Comparison of ENCODE assay signal across 8 cellular contexts in the genomic region with DNA sequence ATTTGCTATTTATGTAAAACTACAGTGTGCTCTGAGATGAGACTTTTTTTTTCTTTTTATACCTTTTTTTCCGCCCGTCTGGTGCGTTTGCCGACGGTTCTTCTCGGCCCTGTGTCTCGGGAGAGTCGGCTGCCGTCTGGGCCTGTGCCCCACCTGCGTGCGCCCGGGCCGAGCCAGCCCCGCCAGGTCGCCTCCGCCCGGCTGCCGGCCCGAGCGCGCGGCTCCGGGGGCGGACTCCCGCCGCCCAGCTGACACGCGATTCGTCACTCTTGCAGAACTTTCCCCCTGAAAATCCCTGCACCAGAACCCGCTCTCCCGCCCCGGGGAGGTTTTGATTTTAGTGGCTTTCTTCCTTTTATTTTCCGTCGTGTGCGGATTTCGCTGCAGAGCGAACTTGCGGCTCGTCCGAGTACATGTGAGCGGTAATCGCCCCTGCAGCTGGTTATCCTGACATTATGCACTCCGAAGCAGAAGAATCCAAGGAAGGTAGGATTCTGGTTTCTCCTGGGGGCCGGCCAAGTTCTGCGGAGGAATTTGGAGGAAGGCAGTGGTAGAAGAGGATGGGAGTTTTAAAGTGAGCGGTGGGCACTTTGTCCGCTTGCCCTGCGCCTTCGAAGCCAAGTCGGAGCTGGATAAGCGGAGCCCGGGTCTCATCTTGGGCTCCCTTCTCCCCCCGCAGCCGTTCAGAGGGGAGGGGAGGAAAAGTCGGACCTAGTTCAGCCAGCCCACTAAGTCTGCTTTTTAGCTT. TPM values are rescaled to one million over a fixed set of nuclear protein-coding genes. Genes with fewer than 3 reads are reported as not detected.
DNase-seq lines count a peak whose midpoint lies in the region; ATAC-seq and TF ChIP-seq lines count a peak whose summit lies in the region.

TNFAIP8 (plus strand) TSS at position 384 of the 748 bp plus-strand sequence; CDS start at position 456, 72 bp downstream.

- DNase-seq in SK-N-MC (ENCODE audit: low read depth, low spot score) (no peak), adipocyte (ENCODE audit: low read depth) (peak; percentile 85), right atrium auricular region (ENCODE audit: low spot score) (no peak), psoas muscle (peak; percentile 39 to 68), aorta (peak; percentile 84 to 86), NCI-H2196 (lab: John Stamatoyannopoulos, UW; ENCODE audit: unreplicated experiment) (no peak)

- H3K27ac ChIP-seq in SK-N-MC = 0 out of 2 replicates have a peak within 1 kb of the TSS, but pooled peaks have one; percentile 33
- H3K27ac ChIP-seq in right atrium auricular region = peak within 1 kb of the TSS; percentile 46
- no peak within 1 kb of the TSS for H3K27ac ChIP-seq in psoas muscle
- H3K27ac ChIP-seq in aorta (ENCODE audit: low read depth in 1 of 2, low read length in 2 of 2) = peak within 1 kb of the TSS in 1 of 2 donors; percentile 22

- TF ChIP-seq CTCF in right atrium auricular region (IDR thresholded peaks at IDR 0.05) = no peak
- no peak for TF ChIP-seq CTCF in psoas muscle (IDR thresholded peaks at IDR 0.05)

- H3K9ac ChIP-seq in SK-N-MC (ENCODE audit: insufficient read length) (peak within 1 kb of the TSS; percentile 77), adipocyte (ENCODE audit: low read length) (peak within 1 kb of the TSS; percentile 90)

- H3K36me3 ChIP-seq in SK-N-MC (ENCODE audit: insufficient read depth, low read length) (no peaks in the 10 kb centered on the region), adipocyte (ENCODE audit: control insufficient read depth, insufficient read depth, low read length, severe bottlenecking) (no peaks in the 10 kb centered on the region), right atrium auricular region (no peaks in the 10 kb centered on the region), psoas muscle (ENCODE audit: insufficient read depth in 1 of 2, low read depth in 1 of 2) (no peaks in the 10 kb centered on the region), aorta (ENCODE audit: control insufficient read depth in 1 of 2, insufficient read depth in 2 of 2, low read length in 1 of 2) (no peaks in the 10 kb centered on the region)

- H3K4me1 ChIP-seq in adipocyte (ENCODE audit: control insufficient read depth, insufficient read depth, low read length) = peaks cover 33% of the 10 kb centered on the region
- peaks cover 0 to 8% of the 10 kb centered on the region in 2 donors for H3K4me1 ChIP-seq in right atrium auricular region
- H3K4me1 ChIP-seq in psoas muscle = no peaks in the 10 kb centered on the region
- H3K4me1 ChIP-seq in aorta (ENCODE audit: control insufficient read depth in 1 of 2, insufficient read depth in 2 of 2, low read length in 2 of 2) = peaks cover 0 to 5% of the 10 kb centered on the region in 2 donors

- peak; percentile 51 for ATAC-seq in GM18909 (IDR thresholded peaks at IDR 0.05; ENCODE audit: poor library complexity, unreplicated experiment)
- ATAC-seq in HG03025 (IDR thresholded peaks at IDR 0.05; ENCODE audit: low FRiP score, unreplicated experiment) = peak; percentile 36
- peak; percentile 47 to 86 (median 70) for ATAC-seq in psoas muscle
- peak; percentile 78 for ATAC-seq in aorta (ENCODE audit: low FRiP score)

- H3K4me3 ChIP-seq in SK-N-MC (peak within 1 kb of the TSS; percentile 88), adipocyte (ENCODE audit: low read length) (peak within 1 kb of the TSS; percentile 90), right atrium auricular region (peak within 1 kb of the TSS; percentile 47 to 57), psoas muscle (peak within 1 kb of the TSS; percentile 64), aorta (ENCODE audit: low read length in 2 of 2) (peak within 1 kb of the TSS; percentile 70 to 82)

- 0 to 2% (median 1%) methylated on average over 53 to 55 of the region's 55 CpGs for WGBS in psoas muscle, 3 donors
- 0 to 1% methylated on average over 54 to 55 of the region's 55 CpGs for WGBS in aorta, 2 donors

- H3K27me3 ChIP-seq in adipocyte (replicated peaks; ENCODE audit: control insufficient read depth, insufficient read depth, low read length) (no peaks in the 10 kb centered on the region), right atrium auricular region (no peaks in the 10 kb centered on the region), psoas muscle (ENCODE audit: insufficient read depth in 3 of 3, low read length in 2 of 3) (peaks cover 0 to 6% (median 0%) of the 10 kb centered on the region in 3 donors), aorta (ENCODE audit: control insufficient read depth in 1 of 2, insufficient read depth in 2 of 2, low read length in 1 of 2) (no peaks in the 10 kb centered on the region)

- intact Hi-C loops in psoas muscle (cut with DNase I) (no loop called here), aorta (cut with DNase I) (loop anchor here (5.0 kb wide), 2 partner anchors 41 to 56 kb away; no protein-coding TSS in a partner anchor)

- H3K9me3 ChIP-seq in SK-N-MC (ENCODE audit: low read depth, low read length) = no peaks in the 10 kb centered on the region
- no peaks in the 10 kb centered on the region for H3K9me3 ChIP-seq in adipocyte (ENCODE audit: control insufficient read depth, low read length)
- no peaks in the 10 kb centered on the region for H3K9me3 ChIP-seq in right atrium auricular region
- H3K9me3 ChIP-seq in psoas muscle = no peaks in the 10 kb centered on the region
- H3K9me3 ChIP-seq in aorta (ENCODE audit: control insufficient read depth, low read length) = no peaks in the 10 kb centered on the region

RNA-seq across cellular contexts. Expression of gene TNFAIP8, which starts in this region (rescaled TPM):
- total RNA-seq in right atrium auricular region (1 to 10 TPM; 5.6 to 8.9 TPM), psoas muscle (1 to 10 TPM in 3 of 4 donors, under 1 TPM in 1; 0.73 to 2.5 (median 2.1) TPM), aorta (10 to 100 TPM; 17.8 to 26.9 TPM)
- polyA plus RNA-seq in psoas muscle (1 to 10 TPM; 1.2 to 1.6 (median 1.5) TPM), aorta (10 to 100 TPM; 13.7 to 32.2 TPM)

Comparison
In these comparisons a context has a peak if more than half of its experiments do, and no peak if none do; other contexts are left out.
1. RNA of gene TNFAIP8 (polyA plus RNA-seq): 13.7 to 32.2 TPM in aorta; 1.2 to 1.6 TPM in psoas muscle; every median in the first group is over 4 times any median in the second.
2. DNase-seq: peak in adipocyte (single experiment), psoas muscle (2 of 2) and aorta (2 of 2); none in SK-N-MC (single experiment), right atrium auricular region (single experiment) and NCI-H2196 (single experiment).
3. intact Hi-C loops: an anchor here in aorta (5.0 kb wide); none called in psoas muscle.
4. Peak in every context shown above with its lines, with median percentiles within 50 percentile points of each other: ATAC-seq and H3K4me3 ChIP-seq.